In genomic region chr2:216151313-216152030, GRCh38 we compare ENCODE assay signal across 12 cellular contexts. TPM values are rescaled to one million over a fixed set of nuclear protein-coding genes. Genes with fewer than 3 reads are reported as not detected.
DNase-seq lines count a peak whose midpoint lies in the region; ATAC-seq, FAIRE-seq and TF ChIP-seq lines count a peak whose summit lies in the region.
"Had no signal": no experiment of that assay in that cellular context is flagged by ENCODE, and none has a peak within 500 bp of the region (broad histone marks: within the 10 kb centered on the region; RNA-seq: fewer than 3 reads in every experiment).

No MANE protein-coding gene starts in this region.

- H3K27ac ChIP-seq in HepG2 (ENCODE audit: extremely low read length, insufficient read depth, low read length) = no peak overlapping the region
- H3K27ac ChIP-seq in right lobe of liver = no peak overlapping the region
- H3K27ac ChIP-seq in VCaP = no peak overlapping the region
- H3K27ac ChIP-seq: dorsolateral prefrontal cortex had no signal

- FAIRE-seq in HepG2 (lab: Jason Lieb, UNC) = no peak
- FAIRE-seq: GM18507 had no signal

- no peaks in the 10 kb centered on the region for H3K4me1 Mint-ChIP-seq in type B pancreatic cell (ENCODE audit: unreplicated experiment)

- H3K4me3 ChIP-seq in HepG2 (replicated peaks in 1 of 3; ENCODE audit: insufficient read depth in 1 of 3, low read depth in 2 of 3, low read length in 3 of 3) (no peak overlapping the region), right lobe of liver (no peak overlapping the region)
- H3K4me3 ChIP-seq: dorsolateral prefrontal cortex had no signal

- in situ Hi-C loops in HepG2 (cut with HindIII; ENCODE audit: extremely low pct_ligation_motif_present, low pct_unique_long_range_greater_than_20kb) = no loop called here

- H3K9me3 Mint-ChIP-seq in type B pancreatic cell = no peaks in the 10 kb centered on the region

- no peak overlapping the region for H3K9ac ChIP-seq in HepG2 (ENCODE audit: insufficient read depth, low read depth, low read length)

- no peaks in the 10 kb centered on the region for H3K27me3 Mint-ChIP-seq in type B pancreatic cell

- DNase-seq in HepG2 (ENCODE audit: low spot score) = no peak
- DNase-seq in right lobe of liver = no peak
- peak; percentile 28 for DNase-seq in fibroblast of peridontal ligament (ENCODE audit: extremely low read depth)
- DNase-seq in type B pancreatic cell (ENCODE audit: extremely low spot score, unreplicated experiment) = no peak
- DNase-seq in amygdala (lab: John Stamatoyannopoulos, UW) = no peak
- DNase-seq in stimulated activated CD4-positive, alpha-beta T cell treated with anti-CD3 and anti-CD28 coated beads, Interleukin-4, amount 100 ng/mL, for 24 hours = no peak
- DNase-seq: activated T-cell treated with anti-CD3 and anti-CD28 coated beads, Interleukin-2, amount 50 U/mL, for 48 hours; dorsolateral prefrontal cortex; NCI-H345 had no signal

- no peak overlapping the region for H3K4me3 Mint-ChIP-seq in type B pancreatic cell

- ATAC-seq in HepG2 = peak; percentile 54
- no peak for ATAC-seq in right lobe of liver
- ATAC-seq in GM18498 (IDR thresholded peaks at IDR 0.05; ENCODE audit: unreplicated experiment) = no peak

- intact Hi-C loops in HepG2 (cut with micrococcal nuclease; ENCODE audit: unreplicated experiment) (no loop called here), right lobe of liver (cut with DNase I) (no loop called here)

- peaks cover 59% of the 10 kb centered on the region for H3K36me3 Mint-ChIP-seq in type B pancreatic cell

- H3K9me3 ChIP-seq in HepG2 (ENCODE audit: low read length) (no peaks in the 10 kb centered on the region), right lobe of liver (no peaks in the 10 kb centered on the region)

- WGBS in HepG2 (ENCODE audit: low lambda C conversion rate) = 98% methylated on average over 7 of the region's 7 CpGs
- 81% methylated on average over 2 of the region's 7 CpGs for WGBS in right lobe of liver (ENCODE audit: insufficient coverage, low coverage, low lambda C conversion rate, missing lambda C conversion rate)

- H3K36me3 ChIP-seq in HepG2 (replicated peaks in 1 of 2; ENCODE audit: control insufficient read depth in 1 of 2, insufficient read depth in 2 of 2, low read length in 2 of 2) (peaks cover 38 to 98% of the 10 kb centered on the region in 2 experiments), right lobe of liver (peaks cover 0 to 91% (median 31%) of the 10 kb centered on the region in 4 donors)

- H3K4me1 ChIP-seq in HepG2 (ENCODE audit: insufficient read depth, low read length) = no peaks in the 10 kb centered on the region
- peaks cover 0 to 19% (median 2%) of the 10 kb centered on the region in 4 donors for H3K4me1 ChIP-seq in right lobe of liver

- H3K27me3 ChIP-seq in HepG2 (ENCODE audit: control insufficient read depth in 1 of 2, insufficient read depth in 2 of 2, low read length in 2 of 2) (no peaks in the 10 kb centered on the region), right lobe of liver (no peaks in the 10 kb centered on the region)
- H3K27me3 ChIP-seq: dorsolateral prefrontal cortex had no signal

- no peak overlapping the region for H3K4me2 ChIP-seq in HepG2 (ENCODE audit: low read depth, low read length)

- TF ChIP-seq CTCF in HepG2 (CRISPR knock-in tag; IDR thresholded peaks at IDR 0.05) (no peak), right lobe of liver (IDR thresholded peaks at IDR 0.05) (peak in 1 of 4 donors; percentile 10), VCaP (conservative IDR thresholded peaks at IDR 0.05) (peak; percentile 49), type B pancreatic cell (conservative IDR thresholded peaks at IDR 0.05) (peak; percentile 26)

- H3K79me2 ChIP-seq in HepG2 (ENCODE audit: insufficient read depth, low read length) = no peaks in the 10 kb centered on the region

- H3K27ac Mint-ChIP-seq in type B pancreatic cell = peak overlapping the region; percentile 31

- H2AFZ ChIP-seq in HepG2 (ENCODE audit: low read length) = no peak overlapping the region

- CTCF ChIA-PET in HepG2 (lab: Yijun Ruan, JAX; ENCODE audit: low intra/inter-chr PET ratio, low total read pairs) = no interaction called here

- POLR2A ChIA-PET in HepG2 (lab: Yijun Ruan, JAX) = no interaction called here

- TF ChIP-seq RAD21 in HepG2 (CRISPR knock-in tag; IDR thresholded peaks at IDR 0.05) = no peak

- BruUV-seq in HepG2 (replicated peaks; lab: Mats Ljungman, UMichigan) = no TSS peak

- H4K20me1 ChIP-seq in HepG2 (ENCODE audit: insufficient read depth, low read length) = no peaks in the 10 kb centered on the region

- TF ChIP-seq POLR2A in HepG2 (IDR thresholded peaks at IDR 0.05; ENCODE audit: insufficient read depth in 1 of 2, low read depth in 2 of 2, low read length in 2 of 2) (no peak), right lobe of liver (IDR thresholded peaks at IDR 0.05) (no peak)

- no peak for TF ChIP-seq EP300 in HepG2 (IDR thresholded peaks at IDR 0.05; ENCODE audit: low read depth in 2 of 2, low read length in 2 of 2)
- no peak for TF ChIP-seq EP300 in HepG2 (CRISPR knock-in tag; IDR thresholded peaks at IDR 0.05; ENCODE audit: borderline replicate concordance)

TF ChIP-seq in HepG2, 621 proteins besides CTCF, POLR2A, EP300 and RAD21:
- TF ChIP-seq STAG1 (CRISPR knock-in tag; IDR thresholded peaks at IDR 0.05) (peak; percentile 16; the same call in 1 of the 2 replicates), ZNF12 (CRISPR knock-in tag; IDR thresholded peaks at IDR 0.05) (peak; percentile 54; the same call in 1 of the 2 replicates), IRF2 (CRISPR knock-in tag; IDR thresholded peaks at IDR 0.05) (no peak)
- TF ChIP-seq, protein P1, sequence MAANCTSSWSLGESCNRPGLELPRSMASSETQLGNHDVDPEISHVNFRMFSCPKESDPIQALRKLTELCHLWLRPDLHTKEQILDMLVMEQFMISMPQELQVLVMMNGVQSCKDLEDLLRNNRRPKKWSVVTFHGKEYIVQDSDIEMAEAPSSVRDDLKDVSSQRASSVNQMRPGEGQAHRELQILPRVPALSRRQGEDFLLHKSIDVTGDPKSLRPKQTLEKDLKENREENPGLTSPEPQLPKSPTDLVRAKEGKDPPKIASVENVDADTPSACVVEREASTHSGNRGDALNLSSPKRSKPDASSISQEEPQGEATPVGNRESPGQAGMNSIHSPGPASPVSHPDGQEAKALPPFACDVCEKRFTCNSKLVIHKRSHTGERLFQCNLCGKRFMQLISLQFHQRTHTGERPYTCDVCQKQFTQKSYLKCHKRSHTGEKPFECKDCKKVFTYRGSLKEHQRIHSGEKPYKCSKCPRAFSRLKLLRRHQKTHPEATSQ (CRISPR knock-in tag; IDR thresholded peaks at IDR 0.05; ENCODE audit: borderline replicate concordance) = no peak

RNA-seq across cellular contexts. Expression of gene XRCC5, which starts 42.3 kb away (rescaled TPM):
- total RNA-seq in HepG2 (2016; rRNA removed; fragmentation: Illumina TruSeq; extraction: Trizol) = 454 and 733 TPM in 2 replicates
- 40.2 and 45.7 TPM in 2 replicates for total RNA-seq in HepG2 (2016; cell fraction: cytosol; rRNA removed; fragmentation: Illumina TruSeq; extraction: Trizol; ENCODE audit: low read depth)
- total RNA-seq in HepG2 (2016; cell fraction: insoluble cytoplasmic fraction; rRNA removed; fragmentation: Illumina TruSeq; extraction: Trizol) = 445 and 739 TPM in 2 replicates
- 92.3 and 106 TPM in 2 replicates for total RNA-seq in HepG2 (2016; cell fraction: membrane; rRNA removed; fragmentation: Illumina TruSeq; extraction: Trizol)
- 346 and 369 TPM in 2 replicates for total RNA-seq in HepG2 (2016; cell fraction: nucleus; rRNA removed; fragmentation: Illumina TruSeq; extraction: Trizol)
- 215 and 264 TPM in 2 replicates for polyA plus RNA-seq in HepG2 (2011; rRNA removed)
- 129 and 152 TPM in 2 replicates for polyA plus RNA-seq in HepG2 (2011; cell fraction: cytosol; rRNA removed)
- 61.2 and 69.5 TPM in 2 replicates for polyA plus RNA-seq in HepG2 (2011; cell fraction: nucleus; rRNA removed)
- 143 and 176 TPM in 2 replicates for polyA plus RNA-seq in HepG2 (2012)
- 21.5 and 24.7 TPM in 2 replicates for polyA plus RNA-seq in HepG2 (2016; cell fraction: cytosol; fragmentation: Illumina TruSeq; extraction: Trizol; ENCODE audit: low read depth)
- 503 and 513 TPM in 2 replicates for polyA plus RNA-seq in HepG2 (2016; cell fraction: insoluble cytoplasmic fraction; fragmentation: Illumina TruSeq; extraction: Trizol; ENCODE audit: low read depth)
- polyA plus RNA-seq in HepG2 (2016; cell fraction: membrane; fragmentation: Illumina TruSeq; extraction: Trizol; ENCODE audit: low read depth) = 41.2 and 52.0 TPM in 2 replicates
- 228 and 232 TPM in 2 replicates for polyA plus RNA-seq in HepG2 (2016; cell fraction: nucleus; fragmentation: Illumina TruSeq; extraction: Trizol; ENCODE audit: insufficient read depth, low read depth)
- polyA minus RNA-seq in HepG2 (2011; rRNA and poly(A)+ RNA removed; ENCODE audit: low replicate concordance) = 569 and 652 TPM in 2 replicates
- polyA minus RNA-seq in HepG2 (2011; cell fraction: cytosol; rRNA and poly(A)+ RNA removed) = 159 and 172 TPM in 2 replicates
- 290 and 331 TPM in 2 replicates for polyA minus RNA-seq in HepG2 (2011; cell fraction: nucleus; rRNA and poly(A)+ RNA removed)
- 100 to 1,000 TPM in 4 of 6 experiments, 10 to 100 TPM in 2; 92.0 to 131 (median 106) TPM for total RNA-seq in right lobe of liver
- total RNA-seq in type B pancreatic cell (ENCODE audit: low replicate concordance) = 266 and 349 TPM in 2 replicates
